ENCODE assay signal across 1 cellular context in genomic region chr22:46250035-46250782, GRCh38.
TF ChIP-seq lines count a peak whose summit lies in the region.

TSS of gene CDPF1 (minus strand) at chr22:46250293. CDS start at chr22:46248284, 2,009 bp downstream.

TF ChIP-seq in HepG2, 621 proteins besides CTCF, POLR2A, EP300 and RAD21 (continued from another document and continues in another):
- TF ChIP-seq ELF3 (CRISPR knock-in tag; IDR thresholded peaks at IDR 0.05): peak; percentile 87
- peak; percentile 51; the same call in 1 of the 2 replicates for TF ChIP-seq ZNF740 (CRISPR knock-in tag; IDR thresholded peaks at IDR 0.05)
- TF ChIP-seq PHF21A (CRISPR knock-in tag; IDR thresholded peaks at IDR 0.05): peak; percentile 61; the same call in 1 of the 2 replicates
- TF ChIP-seq KDM1A (CRISPR knock-in tag; IDR thresholded peaks at IDR 0.05): no peak
- TF ChIP-seq STAT6 (CRISPR knock-in tag; IDR thresholded peaks at IDR 0.05; ENCODE audit: borderline replicate concordance): 0 out of 2 replicates have a peak, but pooled peaks have one; percentile 77
- no peak for TF ChIP-seq ZNF256 (CRISPR knock-in tag; conservative IDR thresholded peaks at IDR 0.05)
- no peak; the same call in 1 of the 2 replicates for TF ChIP-seq HIVEP1 (CRISPR knock-in tag; IDR thresholded peaks at IDR 0.05)
- TF ChIP-seq ZNF33B (CRISPR knock-in tag; IDR thresholded peaks at IDR 0.05): no peak
- peak; percentile 80; the same call in 1 of the 2 replicates for TF ChIP-seq ZNF343 (CRISPR knock-in tag; IDR thresholded peaks at IDR 0.05)
- no peak; the same call in none of the 2 replicates for TF ChIP-seq ZNF607 (CRISPR knock-in tag; IDR thresholded peaks at IDR 0.05; ENCODE audit: borderline replicate concordance)
- TF ChIP-seq RXRB (CRISPR knock-in tag; IDR thresholded peaks at IDR 0.05; ENCODE audit: borderline replicate concordance): peak; percentile 44; the same call in 1 of the 2 replicates
- TF ChIP-seq FOSL2 (CRISPR knock-in tag; IDR thresholded peaks at IDR 0.05): 0 out of 2 replicates have a peak, but pooled peaks have one; percentile 12
- no peak for TF ChIP-seq KLF9 (CRISPR knock-in tag; IDR thresholded peaks at IDR 0.05; ENCODE audit: low read depth)
- TF ChIP-seq ZNF777 (CRISPR knock-in tag; IDR thresholded peaks at IDR 0.05): peak; percentile 70
- no peak for TF ChIP-seq HMGA1 (CRISPR knock-in tag; conservative IDR thresholded peaks at IDR 0.05)
- no peak for TF ChIP-seq ATF2 (CRISPR knock-in tag; IDR thresholded peaks at IDR 0.05)
- peak; percentile 71 for TF ChIP-seq NFYB (CRISPR knock-in tag; IDR thresholded peaks at IDR 0.05)
- TF ChIP-seq PRDM10 (CRISPR knock-in tag; IDR thresholded peaks at IDR 0.05; ENCODE audit: low read depth): no peak
- TF ChIP-seq IRF2 (CRISPR knock-in tag; IDR thresholded peaks at IDR 0.05): peak; percentile 44; the same call in 1 of the 2 replicates
- no peak for TF ChIP-seq ZNF24 (IDR thresholded peaks at IDR 0.05)
- no peak for TF ChIP-seq ZFP82 (CRISPR knock-in tag; IDR thresholded peaks at IDR 0.05; ENCODE audit: borderline replicate concordance)
- TF ChIP-seq ZMYM2 (CRISPR knock-in tag; IDR thresholded peaks at IDR 0.05): no peak; the same call in 1 of the 2 replicates
- no peak; the same call in 1 of the 2 replicates for TF ChIP-seq TIGD3 (CRISPR knock-in tag; IDR thresholded peaks at IDR 0.05; ENCODE audit: borderline replicate concordance)
- TF ChIP-seq DDIT3 (CRISPR knock-in tag; IDR thresholded peaks at IDR 0.05): no peak
- TF ChIP-seq MTF2 (CRISPR knock-in tag; IDR thresholded peaks at IDR 0.05; ENCODE audit: borderline replicate concordance): peak; percentile 70
- peak; percentile 78 for TF ChIP-seq NR2C2 (CRISPR knock-in tag; IDR thresholded peaks at IDR 0.05; ENCODE audit: borderline replicate concordance)
- TF ChIP-seq HMGXB3 (CRISPR knock-in tag; IDR thresholded peaks at IDR 0.05; ENCODE audit: borderline replicate concordance): no peak; the same call in 1 of the 2 replicates
- peak; percentile 59; the same call in 1 of the 2 replicates for TF ChIP-seq MTERF4 (CRISPR knock-in tag; IDR thresholded peaks at IDR 0.05)
- TF ChIP-seq GTF2F1 (IDR thresholded peaks at IDR 0.05; ENCODE audit: low read length): no peak
- 0 out of 2 replicates have a peak, but pooled peaks have one; percentile 36 for TF ChIP-seq PAXIP1 (CRISPR knock-in tag; conservative IDR thresholded peaks at IDR 0.05)
- no peak for TF ChIP-seq ZNF850 (CRISPR knock-in tag; conservative IDR thresholded peaks at IDR 0.05)
- 0 out of 2 replicates have a peak, but pooled peaks have one; percentile 39 for TF ChIP-seq BORCS8-MEF2B (CRISPR knock-in tag; IDR thresholded peaks at IDR 0.05)
- peak; percentile 67; the same call in 1 of the 2 replicates for TF ChIP-seq ZBTB8A (CRISPR knock-in tag; IDR thresholded peaks at IDR 0.05; ENCODE audit: borderline replicate concordance, low read depth)
- peak; percentile 91 for TF ChIP-seq MAX (IDR thresholded peaks at IDR 0.05)
- TF ChIP-seq ZKSCAN8 (CRISPR knock-in tag; IDR thresholded peaks at IDR 0.05; ENCODE audit: borderline replicate concordance): no peak; the same call in 1 of the 2 replicates
- no peak for TF ChIP-seq FLYWCH1 (CRISPR knock-in tag; IDR thresholded peaks at IDR 0.05)
